8 cellular contexts compared by ENCODE assay signal in the genomic region with DNA sequence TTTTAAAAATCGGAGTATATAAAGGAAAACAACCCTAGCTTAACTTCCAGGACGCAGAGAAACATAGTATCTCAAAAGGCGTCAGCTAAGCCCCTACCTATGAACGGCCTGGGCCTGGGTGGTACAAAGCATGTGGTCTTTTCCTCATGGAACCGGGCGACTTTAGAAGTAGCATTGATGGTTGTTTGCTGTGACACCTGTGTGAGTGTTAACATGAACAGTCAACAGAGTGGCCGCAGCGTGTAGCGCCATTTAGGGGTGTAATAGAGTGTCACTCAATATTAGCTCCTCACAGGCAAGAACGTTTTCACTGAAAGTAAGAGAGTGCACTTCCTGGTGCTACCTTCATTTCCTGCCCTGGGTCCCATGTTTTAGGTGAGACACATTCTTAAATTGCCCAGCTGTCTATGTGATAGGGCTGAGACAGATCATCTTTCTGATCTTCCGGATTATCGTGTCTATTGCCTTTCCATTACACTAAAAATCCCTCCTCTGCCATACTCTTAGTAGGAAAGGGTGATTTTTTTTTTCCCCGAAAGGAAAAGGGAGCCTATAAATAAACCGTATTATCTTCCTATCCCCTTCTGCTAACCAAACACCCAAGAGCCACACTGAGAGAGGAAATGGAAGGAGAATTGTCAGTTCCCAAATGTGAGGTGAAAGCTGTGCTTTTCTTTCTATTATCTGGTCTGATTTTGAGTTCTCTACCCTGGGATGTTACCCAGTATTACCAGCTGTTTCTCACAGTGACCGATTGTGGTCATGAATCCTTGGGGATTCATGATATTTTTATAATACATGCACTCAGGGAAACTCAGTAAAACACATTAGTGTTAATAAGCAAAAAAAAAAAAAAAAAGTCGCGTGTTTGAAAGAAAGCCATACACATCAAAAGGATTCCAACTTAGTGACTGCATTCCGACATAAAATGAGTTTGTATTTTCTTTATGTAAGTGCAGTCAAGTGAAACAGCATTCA. TPM values are rescaled to one million over a fixed set of nuclear protein-coding genes. Genes with fewer than 3 reads are reported as not detected.
A peak's percentile ranks its signal among the peaks of the same experiment; 100 is the strongest.
DNase-seq lines count a peak whose midpoint lies in the region; ATAC-seq and TF ChIP-seq lines count a peak whose summit lies in the region.

No MANE protein-coding gene starts in this region.

- H3K4me3 ChIP-seq in epithelial cell of proximal tubule (ENCODE audit: low read depth, low read length), result peak overlapping the region; percentile 76
- peak overlapping the region; percentile 84 for H3K4me3 ChIP-seq in neuron (ENCODE audit: low read length)
- H3K4me3 ChIP-seq in upper lobe of left lung, result peak overlapping the region; percentile 65 to 97 (median 84)

- H3K9me3 ChIP-seq in neuron (ENCODE audit: low read length) (no peaks in the 10 kb centered on the region), upper lobe of left lung (no peaks in the 10 kb centered on the region)

- ATAC-seq in HG03108 (IDR thresholded peaks at IDR 0.05; ENCODE audit: unreplicated experiment) (peak; percentile 21), upper lobe of left lung (ENCODE audit: low FRiP score in 2 of 2) (peak in 1 of 2 donors; percentile 72)

- H3K27me3 ChIP-seq in neuron (ENCODE audit: insufficient read depth, low read length) (no peaks in the 10 kb centered on the region), upper lobe of left lung (no peaks in the 10 kb centered on the region)

- no peak for TF ChIP-seq EP300 in upper lobe of left lung (IDR thresholded peaks at IDR 0.05)

- peak overlapping the region; percentile 86 to 99 (median 94) for H3K27ac ChIP-seq in upper lobe of left lung

- 12 to 13% methylated on average over 18 of the region's 18 CpGs for WGBS in upper lobe of left lung, 2 donors

- peak; percentile 60 for DNase-seq in SIG-M5 treated with dmso at 0.1 percent for 504 hours (lab: John Stamatoyannopoulos, UW; ENCODE audit: unreplicated experiment)
- no peak for DNase-seq in SIG-M5 (lab: John Stamatoyannopoulos, UW)
- DNase-seq in NCI-H510A (lab: John Stamatoyannopoulos, UW), result peak; percentile 20
- DNase-seq in activated CD8-positive, alpha-beta memory T cell treated with anti-CD3 and anti-CD28 coated beads for 24 hours, result peak; percentile 75
- DNase-seq in epithelial cell of proximal tubule (ENCODE audit: low read depth), result no peak
- peak in 1 of 2 donors; percentile 33 for DNase-seq in upper lobe of left lung

- no peak for TF ChIP-seq POLR2A in upper lobe of left lung (IDR thresholded peaks at IDR 0.05)

- H3K36me3 ChIP-seq in neuron (ENCODE audit: insufficient read depth, low read length), result peaks cover 3% of the 10 kb centered on the region
- H3K36me3 ChIP-seq in upper lobe of left lung, result no peaks in the 10 kb centered on the region

- TF ChIP-seq CTCF in epithelial cell of proximal tubule (conservative IDR thresholded peaks at IDR 0.05; ENCODE audit: low read depth, low read length) (no peak), upper lobe of left lung (IDR thresholded peaks at IDR 0.05) (no peak)

- H2AFZ ChIP-seq in neuron (ENCODE audit: low read depth, low read length), result peak overlapping the region; percentile 33

- H3K4me1 ChIP-seq in neuron (ENCODE audit: insufficient read depth, low read length) (peaks cover 16% of the 10 kb centered on the region), upper lobe of left lung (peaks cover 29 to 34% (median 30%) of the 10 kb centered on the region in 4 donors)

RNA-seq across cellular contexts. Expression of a gene that starts 1.4 kb away (rescaled TPM):
- total RNA-seq in epithelial cell of proximal tubule (56.2 and 65.6 TPM in 2 replicates), upper lobe of left lung (10 to 100 TPM; 14.7 to 80.7 (median 59.5) TPM)

Comparison
In these comparisons a context has a peak if more than half of its experiments do, and no peak if none do; other contexts are left out.
1. DNase-seq: peak in SIG-M5 treated with dmso at 0.1 percent for 504 hours (single experiment), NCI-H510A (single experiment) and activated CD8-positive, alpha-beta memory T cell treated with anti-CD3 and anti-CD28 coated beads for 24 hours (single experiment); none in SIG-M5 (single experiment) and epithelial cell of proximal tubule (single experiment).
2. Peak in every context shown above with its lines, with median percentiles within 50 percentile points of each other: H3K4me3 ChIP-seq.